Comparison of ENCODE assay signal across 16 cellular contexts in the genomic region with DNA sequence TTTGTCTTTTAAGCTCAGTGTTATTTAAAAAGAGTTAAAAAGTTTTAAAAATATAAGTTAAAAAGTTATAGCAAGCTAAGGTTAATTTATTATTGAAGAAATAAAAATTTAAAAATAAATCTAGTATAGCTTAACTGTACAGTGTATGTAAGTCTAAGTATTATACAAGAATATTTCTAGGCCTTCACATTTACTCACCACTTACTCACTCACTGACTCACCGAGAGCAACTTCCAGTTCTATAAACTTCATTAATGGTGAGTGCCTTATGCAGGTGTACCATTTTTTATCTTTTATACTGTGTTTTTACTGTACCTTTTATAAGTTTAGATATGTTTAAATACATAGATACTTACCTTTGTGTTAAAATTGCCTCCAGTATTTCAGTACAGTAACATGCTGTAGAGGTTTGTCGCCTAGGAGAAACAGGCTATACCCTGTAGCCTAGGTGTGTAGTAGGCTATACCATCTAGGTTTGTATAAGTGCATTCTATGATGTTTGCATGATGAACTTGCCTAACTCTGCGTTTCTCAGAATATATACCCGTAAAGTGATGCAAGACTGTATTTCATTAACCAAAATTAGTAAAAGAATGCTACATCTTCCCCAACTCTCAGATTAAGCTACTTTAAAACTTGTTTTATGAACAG.
DNase-seq lines count a peak whose midpoint lies in the region; ATAC-seq, FAIRE-seq and TF ChIP-seq lines count a peak whose summit lies in the region.
"Had no signal": no experiment of that assay in that cellular context is flagged by ENCODE, and none has a peak within 500 bp of the region (broad histone marks: within the 10 kb centered on the region; RNA-seq: fewer than 3 reads in every experiment).

No MANE protein-coding gene starts in this region.

- POLR2A ChIA-PET in WTC11 (lab: Charles Lee), result no interaction called here
- POLR2A ChIA-PET in HEK293T (lab: Yijun Ruan, JAX), result no interaction called here

- H3K9ac ChIP-seq in GM23248, result no peak overlapping the region

- H3K36me3 ChIP-seq in GM23248 (ENCODE audit: low read depth) (no peaks in the 10 kb centered on the region), bronchial epithelial cell (ENCODE audit: control insufficient read depth, insufficient read depth, low read length) (no peaks in the 10 kb centered on the region)
- H3K36me3 ChIP-seq: brain microvascular endothelial cell, stomach, vagina had no signal

- 0 out of 2 replicates have a peak, but pooled peaks cover 9% of the 10 kb centered on the region for H3F3A ChIP-seq in GM23248 (ENCODE audit: insufficient read depth)

- FAIRE-seq in bronchial epithelial cell (lab: Jason Lieb, UNC), result no peak
- FAIRE-seq: TTC549 had no signal

- no peaks in the 10 kb centered on the region for H3K79me2 ChIP-seq in GM23248 (ENCODE audit: insufficient read depth)

- H3K36me3 Mint-ChIP-seq in WTC11, result no peaks in the 10 kb centered on the region
- H3K36me3 Mint-ChIP-seq: CD4-positive, CD25-positive, alpha-beta regulatory T cell had no signal

- TF ChIP-seq CTCF in bronchial epithelial cell (IDR thresholded peaks at IDR 0.05; ENCODE audit: insufficient read depth, low read length, severe bottlenecking), result no peak
- TF ChIP-seq CTCF in WTC11 (IDR thresholded peaks at IDR 0.05), result no peak

- H3K27ac Mint-ChIP-seq in WTC11, result no peak overlapping the region
- H3K27ac Mint-ChIP-seq: activated CD8-positive, alpha-beta T cell treated with anti-CD3 and anti-CD28 coated beads, Interleukin-2, amount 10 ng/mL, durations not matched to agents 7 days and 5 days had no signal

- H3K27me3 ChIP-seq in GM23248 (replicated peaks; ENCODE audit: insufficient read depth) (no peaks in the 10 kb centered on the region), bronchial epithelial cell (ENCODE audit: control insufficient read depth, insufficient read depth, low read length) (no peaks in the 10 kb centered on the region)
- H3K27me3 ChIP-seq: brain microvascular endothelial cell, vagina had no signal

- H3K9me3 Mint-ChIP-seq in WTC11, result no peaks in the 10 kb centered on the region

- peaks cover 5% of the 10 kb centered on the region; the same call in 1 of the 2 replicates for H3K4me1 ChIP-seq in GM23248 (ENCODE audit: insufficient read depth)
- H3K4me1 ChIP-seq: stomach, vagina had no signal

- no peak overlapping the region for H3K4me2 ChIP-seq in GM23248 (ENCODE audit: unreplicated experiment)

- WGBS in GM23248 (ENCODE audit: low coverage in 1 of 2, low lambda C conversion rate in 2 of 2, missing lambda C conversion rate in 2 of 2), 2 experiments, result 45 to 47% methylated on average over 4 of the region's 4 CpGs

- CTCF ChIA-PET in WTC11 (lab: Charles Lee), result interaction anchor here (0.6 kb wide), 1 partner anchor 116 kb away, joined by 5 read pairs; no protein-coding TSS in a partner anchor
- CTCF ChIA-PET in HEK293T (lab: Yijun Ruan, JAX), result no interaction called here

- 0 out of 2 replicates have a peak, but pooled peaks cover 4% of the 10 kb centered on the region for H3K9me2 ChIP-seq in GM23248 (ENCODE audit: insufficient read depth)

- H3K4me3 Mint-ChIP-seq in WTC11, result no peak overlapping the region
- H3K4me3 Mint-ChIP-seq: activated CD8-positive, alpha-beta T cell treated with anti-CD3 and anti-CD28 coated beads, Interleukin-2, amount 10 ng/mL, durations not matched to agents 7 days and 5 days; CD4-positive, CD25-positive, alpha-beta regulatory T cell had no signal

- peaks cover 42% of the 10 kb centered on the region for H3K4me1 Mint-ChIP-seq in WTC11

- H3K9me3 ChIP-seq in GM23248 (ENCODE audit: low read depth), result no peaks in the 10 kb centered on the region
- H3K9me3 ChIP-seq: stomach, vagina had no signal

- no peak overlapping the region for H3K27ac ChIP-seq in GM23248
- H3K27ac ChIP-seq: brain microvascular endothelial cell, SK-N-MC, stomach, vagina had no signal

- ATAC-seq in HG03280 (IDR thresholded peaks at IDR 0.05; ENCODE audit: unreplicated experiment) (no peak), WTC11 (no peak)
- ATAC-seq: activated CD8-positive, alpha-beta T cell treated with anti-CD3 and anti-CD28 coated beads, Interleukin-2, amount 10 ng/mL, durations not matched to agents 7 days and 5 days had no signal

- H3K27me3 Mint-ChIP-seq in WTC11 (ENCODE audit: low read depth), result no peaks in the 10 kb centered on the region

- DNase-seq in GM23248, result peak; percentile 68
- peak; percentile 30 for DNase-seq in NCI-H226
- peak; percentile 86 for DNase-seq in bronchial epithelial cell (ENCODE audit: low read depth)
- peak; percentile 52 for DNase-seq in kidney tubule cell (ENCODE audit: low spot score)
- DNase-seq in WTC11 (ENCODE audit: low spot score), result no peak
- DNase-seq in HEK293T (ENCODE audit: extremely low spot score), result no peak
- DNase-seq: activated CD8-positive, alpha-beta T cell treated with anti-CD3 and anti-CD28 coated beads, Interleukin-2, amount 10 ng/mL, durations not matched to agents 7 days and 5 days; activated effector memory CD4-positive, alpha-beta T cell treated with Interleukin-2 at 50 U/mL for 16 hours; brain microvascular endothelial cell; CD4-positive, CD25-positive, alpha-beta regulatory T cell; nucleus accumbens; stomach had no signal

- H3K4me3 ChIP-seq in GM23248 (no peak overlapping the region), bronchial epithelial cell (ENCODE audit: low read depth, low read length) (no peak overlapping the region)
- H3K4me3 ChIP-seq: SK-N-MC, stomach, vagina had no signal

- no peak overlapping the region for H2AFZ ChIP-seq in GM23248

- H4K20me1 ChIP-seq in GM23248 (ENCODE audit: insufficient read depth), result no peaks in the 10 kb centered on the region

- in situ Hi-C loops in GM23248 (cut with MboI), result no loop called here

TF ChIP-seq in WTC11, 78 proteins besides CTCF, POLR2A, EP300 and RAD21:
- TF ChIP-seq, protein P1, sequence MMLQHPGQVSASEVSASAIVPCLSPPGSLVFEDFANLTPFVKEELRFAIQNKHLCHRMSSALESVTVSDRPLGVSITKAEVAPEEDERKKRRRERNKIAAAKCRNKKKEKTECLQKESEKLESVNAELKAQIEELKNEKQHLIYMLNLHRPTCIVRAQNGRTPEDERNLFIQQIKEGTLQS (CRISPR knock-in tag; conservative IDR thresholded peaks at IDR 0.05), result no peak
- no peak for TF ChIP-seq JUN (CRISPR knock-in tag; IDR thresholded peaks at IDR 0.05)
- no peak for TF ChIP-seq NFATC4 (CRISPR knock-in tag; IDR thresholded peaks at IDR 0.05)
- TF ChIP-seq, protein P2, sequence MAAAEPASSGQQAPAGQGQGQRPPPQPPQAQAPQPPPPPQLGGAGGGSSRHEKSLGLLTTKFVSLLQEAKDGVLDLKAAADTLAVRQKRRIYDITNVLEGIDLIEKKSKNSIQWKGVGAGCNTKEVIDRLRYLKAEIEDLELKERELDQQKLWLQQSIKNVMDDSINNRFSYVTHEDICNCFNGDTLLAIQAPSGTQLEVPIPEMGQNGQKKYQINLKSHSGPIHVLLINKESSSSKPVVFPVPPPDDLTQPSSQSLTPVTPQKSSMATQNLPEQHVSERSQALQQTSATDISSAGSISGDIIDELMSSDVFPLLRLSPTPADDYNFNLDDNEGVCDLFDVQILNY (CRISPR knock-in tag; IDR thresholded peaks at IDR 0.05), result no peak
- TF ChIP-seq ATF1 (CRISPR knock-in tag; IDR thresholded peaks at IDR 0.05), result no peak
- TF ChIP-seq, protein P3, sequence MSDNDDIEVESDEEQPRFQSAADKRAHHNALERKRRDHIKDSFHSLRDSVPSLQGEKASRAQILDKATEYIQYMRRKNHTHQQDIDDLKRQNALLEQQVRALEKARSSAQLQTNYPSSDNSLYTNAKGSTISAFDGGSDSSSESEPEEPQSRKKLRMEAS (CRISPR knock-in tag; IDR thresholded peaks at IDR 0.05), result no peak
- TF ChIP-seq ESRRA (CRISPR knock-in tag; IDR thresholded peaks at IDR 0.05; ENCODE audit: borderline replicate concordance), result no peak
- TF ChIP-seq PRRX2 (CRISPR knock-in tag; IDR thresholded peaks at IDR 0.05), result no peak
- no peak for TF ChIP-seq NR2C2 (CRISPR knock-in tag; IDR thresholded peaks at IDR 0.05)
- no peak for TF ChIP-seq ZNF396 (CRISPR knock-in tag; IDR thresholded peaks at IDR 0.05; ENCODE audit: borderline replicate concordance)

TF ChIP-seq in HEK293T, 16 proteins besides CTCF, POLR2A, EP300 and RAD21:
- TF ChIP-seq FOXK2 (IDR thresholded peaks at IDR 0.05) (no peak), ZNF384 (IDR thresholded peaks at IDR 0.05) (no peak)
TF ChIP-seq in HEK293T: peak in this region for 0.

Comparison
In these comparisons a context has a peak if more than half of its experiments do, and no peak if none do; other contexts are left out.
1. DNase-seq: peak in GM23248 (single experiment), NCI-H226 (single experiment), bronchial epithelial cell (single experiment) and kidney tubule cell (single experiment); none in WTC11 (single experiment) and HEK293T (single experiment).